ENCODE assay signal across 8 cellular contexts in genomic region chr2:10079931-10080535, GRCh38. TPM values are rescaled to one million over a fixed set of nuclear protein-coding genes. Genes with fewer than 3 reads are reported as not detected.
A peak's percentile ranks its signal among the peaks of the same experiment; 100 is the strongest.
DNase-seq lines count a peak whose midpoint lies in the region; ATAC-seq, FAIRE-seq and TF ChIP-seq lines count a peak whose summit lies in the region.

CYS1 (minus strand) TSS chr2:10080411; CDS start chr2:10080223, 188 bp downstream.

- TF ChIP-seq CTCF in WI38 (IDR thresholded peaks at IDR 0.05; ENCODE audit: low read depth, low read length) (no peak), pancreas (IDR thresholded peaks at IDR 0.05) (no peak)

- FAIRE-seq in frontal cortex (lab: Jason Lieb, UNC) (no peak), pancreas (lab: Jason Lieb, UNC) (no peak)

- H3K4me1 ChIP-seq in pancreas: no peaks in the 10 kb centered on the region

- H3K27me3 ChIP-seq in pancreas: no peaks in the 10 kb centered on the region

- H3K9me3 ChIP-seq in pancreas: no peaks in the 10 kb centered on the region

- intact Hi-C loops in pancreas (cut with DNase I): no loop called here

- H3K4me3 ChIP-seq in WI38 (ENCODE audit: low read depth, low read length): peak within 1 kb of the TSS; percentile 37
- peak within 1 kb of the TSS; percentile 40 to 64 (median 50) for H3K4me3 ChIP-seq in pancreas

- WGBS in pancreas, 2 donors: 1 to 2% methylated on average over 11 to 88 of the region's 88 CpGs

- peak; percentile 16 to 20 for DNase-seq in activated CD4-positive, alpha-beta T cell treated with anti-CD3 and anti-CD28 coated beads, Interleukin-2, amount 50 U/mL, for 48 hours
- no peak for DNase-seq in activated CD4-positive, alpha-beta T cell treated with anti-CD3 and anti-CD28 coated beads for 1 hour
- DNase-seq in frontal cortex (ENCODE audit: low spot score in 2 of 2): peak; percentile 59 to 62
- peak in 5 of 6 donors; percentile 40 to 83 (median 68) for DNase-seq in pancreas
- no peak for DNase-seq in medulla oblongata (ENCODE audit: extremely low spot score)

- peak within 1 kb of the TSS; percentile 78 to 85 (median 82) for H3K27ac ChIP-seq in pancreas

- ATAC-seq in HG02852 (IDR thresholded peaks at IDR 0.05; ENCODE audit: unreplicated experiment) (peak; percentile 28), pancreas (peak; percentile 32 to 64 (median 50)), HG03457 (IDR thresholded peaks at IDR 0.05; ENCODE audit: unreplicated experiment) (no peak)

- H3K36me3 ChIP-seq in pancreas: no peaks in the 10 kb centered on the region

RNA-seq across cellular contexts. Expression of gene CYS1, which starts in this region (rescaled TPM):
- total RNA-seq in frontal cortex (0.82 TPM), pancreas (10 to 100 TPM; 19.4 to 27.9 (median 21.7) TPM)
- 10 to 100 TPM; 18.9 to 51.3 TPM for polyA plus RNA-seq in pancreas

Comparison
In these comparisons a context has a peak if more than half of its experiments do, and no peak if none do; other contexts are left out.
1. RNA of gene CYS1 (total RNA-seq): 19.4 to 27.9 TPM in pancreas; 0.82 TPM in frontal cortex (single experiment); every median in the first group is over 10 times any median in the second.
2. DNase-seq: peak in activated CD4-positive, alpha-beta T cell treated with anti-CD3 and anti-CD28 coated beads, Interleukin-2, amount 50 U/mL, for 48 hours (2 of 2) and pancreas (5 of 6); none in activated CD4-positive, alpha-beta T cell treated with anti-CD3 and anti-CD28 coated beads for 1 hour (single experiment) and medulla oblongata (single experiment).
3. Peak in DNase-seq in frontal cortex; RNA of the gene not detected or under 1 TPM.